ENCODE assay signal across 1 cellular context in genomic region chr2:206765242-206766056, GRCh38.
TF ChIP-seq lines count a peak whose summit lies in the region.

Gene FASTKD2 (plus strand): TSS chr2:206765606. CDS start chr2:206766694, 1,088 bp downstream.
Gene MDH1B (minus strand): TSS chr2:206765328. CDS start chr2:206765271, 57 bp downstream.

TF ChIP-seq in HepG2, 621 proteins besides CTCF, POLR2A, EP300 and RAD21 (continued from another document and continues in another):
- TF ChIP-seq ZBTB49 (CRISPR knock-in tag; IDR thresholded peaks at IDR 0.05; ENCODE audit: borderline replicate concordance) (no peak), FOSL1 (CRISPR knock-in tag; IDR thresholded peaks at IDR 0.05; ENCODE audit: borderline replicate concordance) (no peak), ZNF564 (CRISPR knock-in tag; IDR thresholded peaks at IDR 0.05) (no peak), ESRRA (CRISPR knock-in tag; IDR thresholded peaks at IDR 0.05; ENCODE audit: low read depth) (0 out of 2 replicates have a peak, but pooled peaks have one; percentile 39), ZNF207 (IDR thresholded peaks at IDR 0.05; ENCODE audit: borderline replicate concordance) (no peak), ZNF713 (CRISPR knock-in tag; IDR thresholded peaks at IDR 0.05) (no peak), ZNF883 (CRISPR knock-in tag; IDR thresholded peaks at IDR 0.05; ENCODE audit: not compliant biosample characterization) (no peak), MLLT10 (CRISPR knock-in tag; IDR thresholded peaks at IDR 0.05) (no peak), ZNF570 (CRISPR knock-in tag; IDR thresholded peaks at IDR 0.05; ENCODE audit: borderline replicate concordance) (no peak), ZNF746 (CRISPR knock-in tag; IDR thresholded peaks at IDR 0.05) (no peak), JDP2 (CRISPR knock-in tag; IDR thresholded peaks at IDR 0.05; ENCODE audit: borderline replicate concordance) (no peak), RFXANK (CRISPR knock-in tag; IDR thresholded peaks at IDR 0.05) (peak; percentile 79; the same call in 1 of the 2 replicates), ZNF75D (CRISPR knock-in tag; IDR thresholded peaks at IDR 0.05; ENCODE audit: borderline replicate concordance) (no peak), FOXC1 (CRISPR knock-in tag; IDR thresholded peaks at IDR 0.05; ENCODE audit: borderline replicate concordance) (peak; percentile 81; the same call in 1 of the 2 replicates), ARNT2 (CRISPR knock-in tag; IDR thresholded peaks at IDR 0.05; ENCODE audit: low read depth) (peak; percentile 95; the same call in 1 of the 2 replicates), NAIF1 (CRISPR knock-in tag; IDR thresholded peaks at IDR 0.05; ENCODE audit: borderline replicate concordance) (peak; percentile 97), RARG (CRISPR knock-in tag; IDR thresholded peaks at IDR 0.05; ENCODE audit: low read depth) (no peak; the same call in 1 of the 2 replicates), ZNF552 (CRISPR knock-in tag; IDR thresholded peaks at IDR 0.05; ENCODE audit: borderline replicate concordance) (0 out of 2 replicates have a peak, but pooled peaks have one; percentile 81), SP1 (IDR thresholded peaks at IDR 0.05) (no peak), SP1 (CRISPR knock-in tag; IDR thresholded peaks at IDR 0.05) (no peak; the same call in none of the 2 replicates), HOXA3 (CRISPR knock-in tag; IDR thresholded peaks at IDR 0.05) (peak; percentile 92), ZNF790 (CRISPR knock-in tag; IDR thresholded peaks at IDR 0.05; ENCODE audit: borderline replicate concordance) (no peak), SOX5 (CRISPR knock-in tag; IDR thresholded peaks at IDR 0.05; ENCODE audit: borderline replicate concordance) (0 out of 2 replicates have a peak, but pooled peaks have one; percentile 49), ZNF816 (CRISPR knock-in tag; IDR thresholded peaks at IDR 0.05; ENCODE audit: borderline replicate concordance) (no peak), POGK (CRISPR knock-in tag; conservative IDR thresholded peaks at IDR 0.05) (peak; percentile 75), GATA4 (IDR thresholded peaks at IDR 0.05; ENCODE audit: borderline replicate concordance, low read depth) (no peak; the same call in 1 of the 2 replicates), ZNF276 (CRISPR knock-in tag; IDR thresholded peaks at IDR 0.05; ENCODE audit: low read depth) (no peak), ISX (CRISPR knock-in tag; conservative IDR thresholded peaks at IDR 0.05) (peak; percentile 93), MBNL3 (CRISPR knock-in tag; conservative IDR thresholded peaks at IDR 0.05) (no peak), TEF (CRISPR knock-in tag; IDR thresholded peaks at IDR 0.05) (peak; percentile 95), THAP7 (CRISPR knock-in tag; IDR thresholded peaks at IDR 0.05) (no peak), PREB (CRISPR knock-in tag; IDR thresholded peaks at IDR 0.05) (peak; percentile 46; the same call in 1 of the 2 replicates), PAXIP1 (CRISPR knock-in tag; conservative IDR thresholded peaks at IDR 0.05) (peak; percentile 58), ZNF605 (CRISPR knock-in tag; IDR thresholded peaks at IDR 0.05) (peak; percentile 81), NCOA5 (CRISPR knock-in tag; IDR thresholded peaks at IDR 0.05) (no peak), ARID2 (CRISPR knock-in tag; IDR thresholded peaks at IDR 0.05; ENCODE audit: borderline replicate concordance) (0 out of 2 replicates have a peak, but pooled peaks have one; percentile 70), ARNTL (CRISPR knock-in tag; IDR thresholded peaks at IDR 0.05) (peak; percentile 73; the same call in 1 of the 2 replicates), ZSCAN30 (CRISPR knock-in tag; IDR thresholded peaks at IDR 0.05) (no peak; the same call in 1 of the 2 replicates), ZHX1 (CRISPR knock-in tag; IDR thresholded peaks at IDR 0.05; ENCODE audit: low read depth) (no peak), HES4 (CRISPR knock-in tag; IDR thresholded peaks at IDR 0.05; ENCODE audit: borderline replicate concordance) (no peak; the same call in 1 of the 2 replicates), CREM (IDR thresholded peaks at IDR 0.05) (peak; percentile 83), CREM (CRISPR knock-in tag; IDR thresholded peaks at IDR 0.05) (no peak), PHF20 (CRISPR knock-in tag; IDR thresholded peaks at IDR 0.05) (peak; percentile 95), CBX1 (IDR thresholded peaks at IDR 0.05; ENCODE audit: low read depth) (peak; percentile 81)
- TF ChIP-seq, protein P1, sequence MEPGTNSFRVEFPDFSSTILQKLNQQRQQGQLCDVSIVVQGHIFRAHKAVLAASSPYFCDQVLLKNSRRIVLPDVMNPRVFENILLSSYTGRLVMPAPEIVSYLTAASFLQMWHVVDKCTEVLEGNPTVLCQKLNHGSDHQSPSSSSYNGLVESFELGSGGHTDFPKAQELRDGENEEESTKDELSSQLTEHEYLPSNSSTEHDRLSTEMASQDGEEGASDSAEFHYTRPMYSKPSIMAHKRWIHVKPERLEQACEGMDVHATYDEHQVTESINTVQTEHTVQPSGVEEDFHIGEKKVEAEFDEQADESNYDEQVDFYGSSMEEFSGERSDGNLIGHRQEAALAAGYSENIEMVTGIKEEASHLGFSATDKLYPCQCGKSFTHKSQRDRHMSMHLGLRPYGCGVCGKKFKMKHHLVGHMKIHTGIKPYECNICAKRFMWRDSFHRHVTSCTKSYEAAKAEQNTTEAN (CRISPR knock-in tag; conservative IDR thresholded peaks at IDR 0.05): peak; percentile 35
- TF ChIP-seq, protein P2, sequence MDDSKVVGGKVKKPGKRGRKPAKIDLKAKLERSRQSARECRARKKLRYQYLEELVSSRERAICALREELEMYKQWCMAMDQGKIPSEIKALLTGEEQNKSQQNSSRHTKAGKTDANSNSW (CRISPR knock-in tag; IDR thresholded peaks at IDR 0.05; ENCODE audit: borderline replicate concordance): no peak
- TF ChIP-seq, protein P3, sequence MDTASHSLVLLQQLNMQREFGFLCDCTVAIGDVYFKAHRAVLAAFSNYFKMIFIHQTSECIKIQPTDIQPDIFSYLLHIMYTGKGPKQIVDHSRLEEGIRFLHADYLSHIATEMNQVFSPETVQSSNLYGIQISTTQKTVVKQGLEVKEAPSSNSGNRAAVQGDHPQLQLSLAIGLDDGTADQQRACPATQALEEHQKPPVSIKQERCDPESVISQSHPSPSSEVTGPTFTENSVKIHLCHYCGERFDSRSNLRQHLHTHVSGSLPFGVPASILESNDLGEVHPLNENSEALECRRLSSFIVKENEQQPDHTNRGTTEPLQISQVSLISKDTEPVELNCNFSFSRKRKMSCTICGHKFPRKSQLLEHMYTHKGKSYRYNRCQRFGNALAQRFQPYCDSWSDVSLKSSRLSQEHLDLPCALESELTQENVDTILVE (CRISPR knock-in tag; IDR thresholded peaks at IDR 0.05): peak; percentile 86; the same call in 1 of the 2 replicates
